In genomic region chr1:214506972-214507431, GRCh38 we compare ENCODE assay signal across 1 cellular context.
A peak's percentile ranks its signal among the peaks of the same experiment; 100 is the strongest.
TF ChIP-seq lines count a peak whose summit lies in the region.

No MANE protein-coding gene starts in this region.

TF ChIP-seq in HepG2, 621 proteins besides CTCF, POLR2A, EP300 and RAD21 (continued from another document):
- TF ChIP-seq TBX2 (CRISPR knock-in tag; IDR thresholded peaks at IDR 0.05; ENCODE audit: borderline replicate concordance) = peak; percentile 59; the same call in 1 of the 2 replicates
- peak; percentile 53; the same call in 1 of the 2 replicates for TF ChIP-seq FOXA3 (CRISPR knock-in tag; IDR thresholded peaks at IDR 0.05)
- no peak for TF ChIP-seq ZKSCAN1 (IDR thresholded peaks at IDR 0.05; ENCODE audit: low read length)
- TF ChIP-seq, protein P1, sequence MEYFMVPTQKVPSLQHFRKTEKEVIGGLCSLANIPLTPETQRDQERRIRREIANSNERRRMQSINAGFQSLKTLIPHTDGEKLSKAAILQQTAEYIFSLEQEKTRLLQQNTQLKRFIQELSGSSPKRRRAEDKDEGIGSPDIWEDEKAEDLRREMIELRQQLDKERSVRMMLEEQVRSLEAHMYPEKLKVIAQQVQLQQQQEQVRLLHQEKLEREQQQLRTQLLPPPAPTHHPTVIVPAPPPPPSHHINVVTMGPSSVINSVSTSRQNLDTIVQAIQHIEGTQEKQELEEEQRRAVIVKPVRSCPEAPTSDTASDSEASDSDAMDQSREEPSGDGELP (IDR thresholded peaks at IDR 0.05; ENCODE audit: borderline replicate concordance, low read depth) = peak; percentile 35; the same call in 1 of the 2 replicates
- TF ChIP-seq FOXJ3 (CRISPR knock-in tag; IDR thresholded peaks at IDR 0.05; ENCODE audit: borderline replicate concordance) = peak; percentile 27; the same call in 1 of the 2 replicates
- TF ChIP-seq HMG20A (CRISPR knock-in tag; IDR thresholded peaks at IDR 0.05; ENCODE audit: borderline replicate concordance) = peak; percentile 60; the same call in 1 of the 2 replicates
- TF ChIP-seq MED1 (CRISPR knock-in tag; IDR thresholded peaks at IDR 0.05) = peak; percentile 27; the same call in 1 of the 2 replicates
- peak; percentile 90; the same call in 1 of the 2 replicates for TF ChIP-seq HNRNPUL1 (IDR thresholded peaks at IDR 0.05; ENCODE audit: low read depth, low read length)
- no peak for TF ChIP-seq PCBP1 (IDR thresholded peaks at IDR 0.05; ENCODE audit: borderline replicate concordance, low read depth, low read length)
- no peak for TF ChIP-seq SP140L (CRISPR knock-in tag; IDR thresholded peaks at IDR 0.05; ENCODE audit: borderline replicate concordance)
- TF ChIP-seq ZNF362 (CRISPR knock-in tag; IDR thresholded peaks at IDR 0.05; ENCODE audit: borderline replicate concordance) = peak; percentile 86
- no peak for TF ChIP-seq SOX6 (IDR thresholded peaks at IDR 0.05)
- TF ChIP-seq SOX6 (CRISPR knock-in tag; IDR thresholded peaks at IDR 0.05) = peak; percentile 69; the same call in 1 of the 2 replicates
- TF ChIP-seq ZNF331 (CRISPR knock-in tag; IDR thresholded peaks at IDR 0.05) = 0 out of 2 replicates have a peak, but pooled peaks have one; percentile 27
- TF ChIP-seq POLR2AphosphoS5 (IDR thresholded peaks at IDR 0.05; ENCODE audit: low read depth, low read length) = no peak
- peak; percentile 69 for TF ChIP-seq GATAD2A (CRISPR knock-in tag; IDR thresholded peaks at IDR 0.05)
- no peak for TF ChIP-seq EZH2 (conservative IDR thresholded peaks at IDR 0.05; ENCODE audit: low read depth, low read length)
- no peak for TF ChIP-seq ZFYVE20 (CRISPR knock-in tag; IDR thresholded peaks at IDR 0.05; ENCODE audit: borderline replicate concordance, low read depth)
- no peak for TF ChIP-seq ZNF253 (CRISPR knock-in tag; IDR thresholded peaks at IDR 0.05; ENCODE audit: borderline replicate concordance)
- peak; percentile 71; the same call in 1 of the 2 replicates for TF ChIP-seq ZNF503 (CRISPR knock-in tag; IDR thresholded peaks at IDR 0.05)
- no peak for TF ChIP-seq MED8 (CRISPR knock-in tag; IDR thresholded peaks at IDR 0.05; ENCODE audit: insufficient replicate concordance)
- no peak for TF ChIP-seq CREB1 (IDR thresholded peaks at IDR 0.05)
- TF ChIP-seq CREB1 (CRISPR knock-in tag; IDR thresholded peaks at IDR 0.05) = peak; percentile 53
- TF ChIP-seq ZNF781 (CRISPR knock-in tag; IDR thresholded peaks at IDR 0.05; ENCODE audit: borderline replicate concordance, not compliant biosample characterization) = no peak
- TF ChIP-seq, protein P2, sequence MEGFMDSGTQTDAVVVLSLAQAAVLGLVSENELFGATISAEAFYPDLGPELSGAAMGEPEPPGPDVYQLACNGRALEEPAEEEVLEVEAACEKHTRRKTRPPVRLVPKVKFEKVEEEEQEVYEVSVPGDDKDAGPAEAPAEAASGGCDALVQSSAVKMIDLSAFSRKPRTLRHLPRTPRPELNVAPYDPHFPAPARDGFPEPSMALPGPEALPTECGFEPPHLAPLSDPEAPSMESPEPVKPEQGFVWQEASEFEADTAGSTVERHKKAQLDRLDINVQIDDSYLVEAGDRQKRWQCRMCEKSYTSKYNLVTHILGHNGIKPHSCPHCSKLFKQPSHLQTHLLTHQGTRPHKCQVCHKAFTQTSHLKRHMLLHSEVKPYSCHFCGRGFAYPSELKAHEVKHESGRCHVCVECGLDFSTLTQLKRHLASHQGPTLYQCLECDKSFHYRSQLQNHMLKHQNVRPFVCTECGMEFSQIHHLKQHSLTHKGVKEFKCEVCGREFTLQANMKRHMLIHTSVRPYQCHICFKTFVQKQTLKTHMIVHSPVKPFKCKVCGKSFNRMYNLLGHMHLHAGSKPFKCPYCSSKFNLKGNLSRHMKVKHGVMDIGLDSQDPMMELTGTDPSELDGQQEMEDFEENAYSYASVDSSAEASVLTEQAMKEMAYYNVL (CRISPR knock-in tag; IDR thresholded peaks at IDR 0.05; ENCODE audit: borderline replicate concordance) = no peak
- TF ChIP-seq, protein P3, sequence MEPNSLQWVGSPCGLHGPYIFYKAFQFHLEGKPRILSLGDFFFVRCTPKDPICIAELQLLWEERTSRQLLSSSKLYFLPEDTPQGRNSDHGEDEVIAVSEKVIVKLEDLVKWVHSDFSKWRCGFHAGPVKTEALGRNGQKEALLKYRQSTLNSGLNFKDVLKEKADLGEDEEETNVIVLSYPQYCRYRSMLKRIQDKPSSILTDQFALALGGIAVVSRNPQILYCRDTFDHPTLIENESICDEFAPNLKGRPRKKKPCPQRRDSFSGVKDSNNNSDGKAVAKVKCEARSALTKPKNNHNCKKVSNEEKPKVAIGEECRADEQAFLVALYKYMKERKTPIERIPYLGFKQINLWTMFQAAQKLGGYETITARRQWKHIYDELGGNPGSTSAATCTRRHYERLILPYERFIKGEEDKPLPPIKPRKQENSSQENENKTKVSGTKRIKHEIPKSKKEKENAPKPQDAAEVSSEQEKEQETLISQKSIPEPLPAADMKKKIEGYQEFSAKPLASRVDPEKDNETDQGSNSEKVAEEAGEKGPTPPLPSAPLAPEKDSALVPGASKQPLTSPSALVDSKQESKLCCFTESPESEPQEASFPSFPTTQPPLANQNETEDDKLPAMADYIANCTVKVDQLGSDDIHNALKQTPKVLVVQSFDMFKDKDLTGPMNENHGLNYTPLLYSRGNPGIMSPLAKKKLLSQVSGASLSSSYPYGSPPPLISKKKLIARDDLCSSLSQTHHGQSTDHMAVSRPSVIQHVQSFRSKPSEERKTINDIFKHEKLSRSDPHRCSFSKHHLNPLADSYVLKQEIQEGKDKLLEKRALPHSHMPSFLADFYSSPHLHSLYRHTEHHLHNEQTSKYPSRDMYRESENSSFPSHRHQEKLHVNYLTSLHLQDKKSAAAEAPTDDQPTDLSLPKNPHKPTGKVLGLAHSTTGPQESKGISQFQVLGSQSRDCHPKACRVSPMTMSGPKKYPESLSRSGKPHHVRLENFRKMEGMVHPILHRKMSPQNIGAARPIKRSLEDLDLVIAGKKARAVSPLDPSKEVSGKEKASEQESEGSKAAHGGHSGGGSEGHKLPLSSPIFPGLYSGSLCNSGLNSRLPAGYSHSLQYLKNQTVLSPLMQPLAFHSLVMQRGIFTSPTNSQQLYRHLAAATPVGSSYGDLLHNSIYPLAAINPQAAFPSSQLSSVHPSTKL (CRISPR knock-in tag; IDR thresholded peaks at IDR 0.05) = peak; percentile 71
- TF ChIP-seq RORA (CRISPR knock-in tag; IDR thresholded peaks at IDR 0.05) = no peak
- TF ChIP-seq ZNF816 (CRISPR knock-in tag; IDR thresholded peaks at IDR 0.05; ENCODE audit: borderline replicate concordance) = no peak
- TF ChIP-seq TEAD3 (CRISPR knock-in tag; optimal IDR thresholded peaks at IDR 0.05; ENCODE audit: borderline replicate concordance) = peak; percentile 82
- no peak for TF ChIP-seq SRSF1 (optimal IDR thresholded peaks at IDR 0.05; ENCODE audit: low read depth, low read length)
- 0 out of 2 replicates have a peak, but pooled peaks have one; percentile 26 for TF ChIP-seq THAP11 (CRISPR knock-in tag; IDR thresholded peaks at IDR 0.05)
- no peak for TF ChIP-seq POGK (CRISPR knock-in tag; conservative IDR thresholded peaks at IDR 0.05)
- no peak for TF ChIP-seq MAZ (IDR thresholded peaks at IDR 0.05; ENCODE audit: borderline replicate concordance, low read depth, low read length)
- TF ChIP-seq MAZ (CRISPR knock-in tag; IDR thresholded peaks at IDR 0.05; ENCODE audit: low read depth) = no peak
- TF ChIP-seq ZNF761 (CRISPR knock-in tag; conservative IDR thresholded peaks at IDR 0.05) = no peak
- TF ChIP-seq EHMT2 (IDR thresholded peaks at IDR 0.05; ENCODE audit: borderline replicate concordance, low read depth, low read length) = no peak
- no peak for TF ChIP-seq ZNF749 (CRISPR knock-in tag; IDR thresholded peaks at IDR 0.05; ENCODE audit: borderline replicate concordance)
- TF ChIP-seq, protein P4, sequence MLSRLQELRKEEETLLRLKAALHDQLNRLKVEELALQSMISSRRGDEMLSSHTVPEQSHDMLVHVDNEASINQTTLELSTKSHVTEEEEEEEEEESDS (CRISPR knock-in tag; IDR thresholded peaks at IDR 0.05; ENCODE audit: borderline replicate concordance) = no peak
- no peak for TF ChIP-seq ZNF674 (CRISPR knock-in tag; IDR thresholded peaks at IDR 0.05; ENCODE audit: low read depth)
- TF ChIP-seq FOXP1 (IDR thresholded peaks at IDR 0.05) = no peak
- peak; percentile 67 for TF ChIP-seq FOXP1 (CRISPR knock-in tag; IDR thresholded peaks at IDR 0.05)
- TF ChIP-seq, protein P5, sequence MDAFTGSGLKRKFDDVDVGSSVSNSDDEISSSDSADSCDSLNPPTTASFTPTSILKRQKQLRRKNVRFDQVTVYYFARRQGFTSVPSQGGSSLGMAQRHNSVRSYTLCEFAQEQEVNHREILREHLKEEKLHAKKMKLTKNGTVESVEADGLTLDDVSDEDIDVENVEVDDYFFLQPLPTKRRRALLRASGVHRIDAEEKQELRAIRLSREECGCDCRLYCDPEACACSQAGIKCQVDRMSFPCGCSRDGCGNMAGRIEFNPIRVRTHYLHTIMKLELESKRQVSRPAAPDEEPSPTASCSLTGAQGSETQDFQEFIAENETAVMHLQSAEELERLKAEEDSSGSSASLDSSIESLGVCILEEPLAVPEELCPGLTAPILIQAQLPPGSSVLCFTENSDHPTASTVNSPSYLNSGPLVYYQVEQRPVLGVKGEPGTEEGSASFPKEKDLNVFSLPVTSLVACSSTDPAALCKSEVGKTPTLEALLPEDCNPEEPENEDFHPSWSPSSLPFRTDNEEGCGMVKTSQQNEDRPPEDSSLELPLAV (CRISPR knock-in tag; conservative IDR thresholded peaks at IDR 0.05; ENCODE audit: low read depth) = no peak
- TF ChIP-seq, protein P6, sequence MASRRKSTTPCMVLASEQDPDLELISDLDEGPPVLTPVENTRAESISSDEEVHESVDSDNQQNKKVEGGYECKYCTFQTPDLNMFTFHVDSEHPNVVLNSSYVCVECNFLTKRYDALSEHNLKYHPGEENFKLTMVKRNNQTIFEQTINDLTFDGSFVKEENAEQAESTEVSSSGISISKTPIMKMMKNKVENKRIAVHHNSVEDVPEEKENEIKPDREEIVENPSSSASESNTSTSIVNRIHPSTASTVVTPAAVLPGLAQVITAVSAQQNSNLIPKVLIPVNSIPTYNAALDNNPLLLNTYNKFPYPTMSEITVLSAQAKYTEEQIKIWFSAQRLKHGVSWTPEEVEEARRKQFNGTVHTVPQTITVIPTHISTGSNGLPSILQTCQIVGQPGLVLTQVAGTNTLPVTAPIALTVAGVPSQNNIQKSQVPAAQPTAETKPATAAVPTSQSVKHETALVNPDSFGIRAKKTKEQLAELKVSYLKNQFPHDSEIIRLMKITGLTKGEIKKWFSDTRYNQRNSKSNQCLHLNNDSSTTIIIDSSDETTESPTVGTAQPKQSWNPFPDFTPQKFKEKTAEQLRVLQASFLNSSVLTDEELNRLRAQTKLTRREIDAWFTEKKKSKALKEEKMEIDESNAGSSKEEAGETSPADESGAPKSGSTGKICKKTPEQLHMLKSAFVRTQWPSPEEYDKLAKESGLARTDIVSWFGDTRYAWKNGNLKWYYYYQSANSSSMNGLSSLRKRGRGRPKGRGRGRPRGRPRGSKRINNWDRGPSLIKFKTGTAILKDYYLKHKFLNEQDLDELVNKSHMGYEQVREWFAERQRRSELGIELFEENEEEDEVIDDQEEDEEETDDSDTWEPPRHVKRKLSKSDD (CRISPR knock-in tag; IDR thresholded peaks at IDR 0.05; ENCODE audit: low read depth) = no peak
- TF ChIP-seq FOXP4 (CRISPR knock-in tag; IDR thresholded peaks at IDR 0.05) = peak; percentile 59
- 0 out of 2 replicates have a peak, but pooled peaks have one; percentile 48 for TF ChIP-seq MIXL1 (CRISPR knock-in tag; IDR thresholded peaks at IDR 0.05)
